Comparison of ENCODE assay signal across 30 cellular contexts in genomic region chr1:37714689-37715088, GRCh38. TPM values are rescaled to one million over a fixed set of nuclear protein-coding genes. Genes with fewer than 3 reads are reported as not detected.
"Had no signal": no experiment of that assay in that cellular context is flagged by ENCODE, and none has a peak within 500 bp of the region (broad histone marks: within the 10 kb centered on the region; RNA-seq: fewer than 3 reads in every experiment).

No MANE protein-coding gene starts in this region.

- H3K27me3 Mint-ChIP-seq: activated CD4-positive, alpha-beta memory T cell treated with anti-CD3 and anti-CD28 coated beads, Interleukin-2, amount 10 ng/mL, durations not matched to agents 7 days and 5 days; activated CD4-positive, alpha-beta T cell treated with anti-CD3 and anti-CD28 coated beads, Interleukin-2, amount 10 ng/mL, durations not matched to agents 7 days and 5 days; activated naive CD4-positive, alpha-beta T cell treated with anti-CD3 and anti-CD28 coated beads, Interleukin-2, amount 10 ng/mL, durations not matched to agents 7 days and 5 days; activated T-cell treated with anti-CD3 and anti-CD28 coated beads, Interleukin-2, amount 50 U/mL, for 24 hours; central memory CD8-positive, alpha-beta T cell; dendritic cell treated with granulocyte-macrophage colony-stimulating factor and Interleukin-4, amounts not matched to agents 40 ng/mL and 50 ng/mL, for 4 days had no signal

- H3K4me3 ChIP-seq: body of pancreas, cardiac muscle cell, coronary artery, dorsolateral prefrontal cortex, gastroesophageal sphincter had no signal

- H3K36me3 ChIP-seq: cardiac muscle cell, gastroesophageal sphincter had no signal

- H3K4me3 Mint-ChIP-seq: activated CD4-positive, alpha-beta memory T cell treated with anti-CD3 and anti-CD28 coated beads, Interleukin-2, amount 10 ng/mL, durations not matched to agents 7 days and 5 days; activated CD4-positive, alpha-beta T cell treated with anti-CD3 and anti-CD28 coated beads, Interleukin-2, amount 10 ng/mL, durations not matched to agents 7 days and 5 days; activated naive CD4-positive, alpha-beta T cell treated with anti-CD3 and anti-CD28 coated beads, Interleukin-2, amount 10 ng/mL, durations not matched to agents 7 days and 5 days; activated naive CD8-positive, alpha-beta T cell treated with anti-CD3 and anti-CD28 coated beads, Interleukin-2, amount 10 ng/mL, durations not matched to agents 7 days and 5 days; activated T-cell treated with anti-CD3 and anti-CD28 coated beads, Interleukin-2, amount 50 U/mL, for 24 hours; activated T-cell treated with anti-CD3 and anti-CD28 coated beads, Interleukin-2, amount 50 U/mL, for 72 hours; central memory CD8-positive, alpha-beta T cell; dendritic cell treated with granulocyte-macrophage colony-stimulating factor and Interleukin-4, amounts not matched to agents 40 ng/mL and 50 ng/mL, for 4 days; endodermal cell had no signal

- H3K9me3 ChIP-seq: body of pancreas, gastroesophageal sphincter had no signal

- DNase-seq: activated CD4-positive, alpha-beta memory T cell treated with anti-CD3 and anti-CD28 coated beads, Interleukin-2, amount 10 ng/mL, durations not matched to agents 7 days and 5 days; activated CD4-positive, alpha-beta T cell treated with anti-CD3 and anti-CD28 coated beads for 1 hour; activated CD4-positive, alpha-beta T cell treated with anti-CD3 and anti-CD28 coated beads for 4 hours; activated CD4-positive, alpha-beta T cell treated with anti-CD3 and anti-CD28 coated beads, Interleukin-2, amount 10 ng/mL, durations not matched to agents 7 days and 5 days; activated CD4-positive, alpha-beta T cell treated with anti-CD3 and anti-CD28 coated beads, Interleukin-2, amount 50 U/mL, for 4 hours; activated CD8-positive, alpha-beta memory T cell treated with anti-CD3 and anti-CD28 coated beads, Interleukin-2, amount 50 U/mL, for 48 hours; activated gamma-delta T cell; activated naive CD4-positive, alpha-beta T cell; activated naive CD4-positive, alpha-beta T cell treated with anti-CD3 and anti-CD28 coated beads, Interleukin-2, amount 10 ng/mL, durations not matched to agents 7 days and 5 days; activated naive CD8-positive, alpha-beta T cell treated with anti-CD3 and anti-CD28 coated beads, Interleukin-2, amount 10 ng/mL, durations not matched to agents 7 days and 5 days; activated T-cell treated with anti-CD3 and anti-CD28 coated beads for 4 hours; activated T-cell treated with anti-CD3 and anti-CD28 coated beads, Interleukin-2, amount 50 U/mL, for 24 hours; activated T-cell treated with anti-CD3 and anti-CD28 coated beads, Interleukin-2, amount 50 U/mL, for 72 hours; amygdala; aorta; body of pancreas; dorsolateral prefrontal cortex; effector memory CD4-positive, alpha-beta T cell; endodermal cell; foreskin fibroblast; T-helper 2 cell had no signal

- H3K27ac ChIP-seq: body of pancreas, cardiac muscle cell, coronary artery, dorsolateral prefrontal cortex, gastroesophageal sphincter had no signal

- H3K4me1 Mint-ChIP-seq: activated CD4-positive, alpha-beta memory T cell treated with anti-CD3 and anti-CD28 coated beads, Interleukin-2, amount 10 ng/mL, durations not matched to agents 7 days and 5 days; activated CD4-positive, alpha-beta T cell treated with anti-CD3 and anti-CD28 coated beads, Interleukin-2, amount 10 ng/mL, durations not matched to agents 7 days and 5 days; activated naive CD4-positive, alpha-beta T cell treated with anti-CD3 and anti-CD28 coated beads, Interleukin-2, amount 10 ng/mL, durations not matched to agents 7 days and 5 days; activated naive CD8-positive, alpha-beta T cell treated with anti-CD3 and anti-CD28 coated beads, Interleukin-2, amount 10 ng/mL, durations not matched to agents 7 days and 5 days; central memory CD8-positive, alpha-beta T cell; endodermal cell had no signal

- H3K27me3 ChIP-seq: body of pancreas, cardiac muscle cell, dorsolateral prefrontal cortex had no signal

- H3K4me1 ChIP-seq: body of pancreas, gastroesophageal sphincter had no signal

- H3K27ac Mint-ChIP-seq: activated CD4-positive, alpha-beta memory T cell treated with anti-CD3 and anti-CD28 coated beads, Interleukin-2, amount 10 ng/mL, durations not matched to agents 7 days and 5 days; activated CD4-positive, alpha-beta T cell treated with anti-CD3 and anti-CD28 coated beads, Interleukin-2, amount 10 ng/mL, durations not matched to agents 7 days and 5 days; activated naive CD4-positive, alpha-beta T cell treated with anti-CD3 and anti-CD28 coated beads, Interleukin-2, amount 50 U/mL, for 72 hours; activated naive CD8-positive, alpha-beta T cell treated with anti-CD3 and anti-CD28 coated beads, Interleukin-2, amount 10 ng/mL, durations not matched to agents 7 days and 5 days; activated T-cell treated with anti-CD3 and anti-CD28 coated beads, Interleukin-2, amount 50 U/mL, for 24 hours; activated T-cell treated with anti-CD3 and anti-CD28 coated beads, Interleukin-2, amount 50 U/mL, for 72 hours; dendritic cell treated with granulocyte-macrophage colony-stimulating factor and Interleukin-4, amounts not matched to agents 40 ng/mL and 50 ng/mL, for 4 days; endodermal cell had no signal

- ATAC-seq: activated naive CD4-positive, alpha-beta T cell treated with anti-CD3 and anti-CD28 coated beads, Interleukin-2, amount 50 U/mL, for 72 hours; activated T-cell treated with anti-CD3 and anti-CD28 coated beads, Interleukin-2, amount 50 U/mL, for 72 hours; body of pancreas; esophagus mucosa; gastroesophageal sphincter; SK-N-SH treated with all-trans-retinoic acid at 6 μM for 48 hours had no signal

- H3K9me3 Mint-ChIP-seq: activated CD4-positive, alpha-beta memory T cell treated with anti-CD3 and anti-CD28 coated beads, Interleukin-2, amount 10 ng/mL, durations not matched to agents 7 days and 5 days; activated CD4-positive, alpha-beta T cell treated with anti-CD3 and anti-CD28 coated beads, Interleukin-2, amount 10 ng/mL, durations not matched to agents 7 days and 5 days; activated naive CD4-positive, alpha-beta T cell treated with anti-CD3 and anti-CD28 coated beads, Interleukin-2, amount 10 ng/mL, durations not matched to agents 7 days and 5 days; activated naive CD4-positive, alpha-beta T cell treated with anti-CD3 and anti-CD28 coated beads, Interleukin-2, amount 50 U/mL, for 72 hours; activated naive CD8-positive, alpha-beta T cell treated with anti-CD3 and anti-CD28 coated beads, Interleukin-2, amount 10 ng/mL, durations not matched to agents 7 days and 5 days; activated T-cell treated with anti-CD3 and anti-CD28 coated beads, Interleukin-2, amount 50 U/mL, for 24 hours; activated T-cell treated with anti-CD3 and anti-CD28 coated beads, Interleukin-2, amount 50 U/mL, for 72 hours; central memory CD8-positive, alpha-beta T cell; dendritic cell treated with granulocyte-macrophage colony-stimulating factor and Interleukin-4, amounts not matched to agents 40 ng/mL and 50 ng/mL, for 4 days; endodermal cell had no signal

RNA-seq across cellular contexts. Expression of gene CDCA8, which starts 22.4 kb away (rescaled TPM):
- total RNA-seq: body of pancreas had no signal

RNA-seq across cellular contexts. Expression of gene EPHA10, which starts 50.2 kb away (rescaled TPM):
- total RNA-seq: activated CD4-positive, alpha-beta memory T cell treated with anti-CD3 and anti-CD28 coated beads, Interleukin-2, amount 10 ng/mL, durations not matched to agents 7 days and 5 days; activated CD4-positive, alpha-beta T cell treated with anti-CD3 and anti-CD28 coated beads, Interleukin-2, amount 10 ng/mL, durations not matched to agents 7 days and 5 days; activated naive CD8-positive, alpha-beta T cell treated with anti-CD3 and anti-CD28 coated beads, Interleukin-2, amount 10 ng/mL, durations not matched to agents 7 days and 5 days; cardiac muscle cell; T-helper 1 cell treated with Interleukin-12 subunit alpha and Interleukin-12 subunit beta and Interleukin-4 antibody, amounts not matched to agents 30 ng/mL and 1 ng/mL, for 36 hours had no signal
